8 cellular contexts compared by ENCODE assay signal in the genomic region with DNA sequence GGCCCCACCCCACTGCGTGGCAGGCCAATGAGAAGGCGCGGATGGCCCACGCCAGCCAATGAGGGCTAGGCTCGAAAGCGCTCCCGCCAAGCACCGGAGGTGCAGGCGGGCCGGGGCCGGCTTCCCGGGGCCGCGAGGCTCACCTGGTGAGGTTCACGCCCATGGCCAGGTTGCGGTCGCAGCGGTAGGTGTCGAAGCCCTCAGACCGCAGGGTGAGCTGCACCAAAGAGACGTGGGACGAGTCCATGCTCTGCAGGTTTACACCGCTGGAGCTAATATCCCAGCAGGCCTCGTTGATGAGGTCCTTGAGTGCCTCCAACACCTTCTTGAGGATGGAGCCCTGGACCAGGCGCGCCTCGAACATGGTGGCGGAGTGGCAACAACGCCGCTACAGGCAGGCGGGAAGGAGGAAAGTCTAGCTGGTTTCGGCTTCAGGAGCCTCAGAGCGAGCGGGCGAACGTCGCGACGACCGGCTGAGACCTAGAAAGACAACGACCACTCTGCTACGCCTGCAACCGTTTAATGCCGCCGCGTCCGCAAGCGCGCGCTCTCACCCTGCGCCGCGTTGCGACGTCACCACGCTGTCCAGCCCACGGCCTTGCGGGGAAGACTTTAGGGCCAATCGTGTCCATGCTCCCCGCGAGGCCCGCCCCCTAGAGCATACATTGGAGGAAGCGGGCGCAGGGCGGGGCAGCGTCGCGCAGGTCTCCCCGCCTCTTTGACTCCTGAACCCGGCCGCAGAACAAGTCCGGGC.
DNase-seq lines count a peak whose midpoint lies in the region; ATAC-seq and TF ChIP-seq lines count a peak whose summit lies in the region.

A gene (minus strand): TSS at position 524 of the 754 bp plus-strand sequence. CDS start 160 bp downstream, at position 364.

- TF ChIP-seq CTCF in AG09309 (IDR thresholded peaks at IDR 0.05; ENCODE audit: control insufficient read depth, insufficient read depth, low read depth, low read length, missing control alignments): no peak

- H3K4me3 Mint-ChIP-seq in central memory CD8-positive, alpha-beta T cell: peak within 1 kb of the TSS; percentile 88

- H3K4me1 Mint-ChIP-seq in central memory CD8-positive, alpha-beta T cell: peaks cover 11% of the 10 kb centered on the region

- no peaks in the 10 kb centered on the region for H3K27me3 Mint-ChIP-seq in central memory CD8-positive, alpha-beta T cell

- DNase-seq in AG09309 (ENCODE audit: low read depth) (peak; percentile 83), NCI-H446 (lab: John Stamatoyannopoulos, UW) (peak; percentile 90 to 98), inferior parietal cortex (ENCODE audit: extremely low spot score) (peak; percentile 94)
- peak; percentile 93 for DNase-seq in activated CD4-positive, CD25-positive, alpha-beta regulatory T cell treated with anti-CD3 and anti-CD28 coated beads, Interleukin-2, amount 50 U/mL, for 16 hours (ENCODE audit: low read depth, low spot score)
- DNase-seq in central memory CD8-positive, alpha-beta T cell (ENCODE audit: low spot score in 2 of 2): peak; percentile 85 to 90
- DNase-seq in stimulated activated CD4-positive, alpha-beta T cell treated with anti-CD3 and anti-CD28 coated beads, Interleukin-12 subunit alpha, Interleukin-12 subunit beta, amount 100 ng/mL, for 24 hours (ENCODE audit: low read depth in 2 of 2): peak; percentile 94 to 96

- peak within 1 kb of the TSS; percentile 88 for H3K27ac Mint-ChIP-seq in central memory CD8-positive, alpha-beta T cell (ENCODE audit: low read depth)

- H3K36me3 Mint-ChIP-seq in central memory CD8-positive, alpha-beta T cell (ENCODE audit: insufficient read depth): peaks cover 25% of the 10 kb centered on the region

- peak within 1 kb of the TSS; percentile 69 for H3K4me3 ChIP-seq in AG09309 (ENCODE audit: control insufficient read depth, low read depth, low read length)

- no peaks in the 10 kb centered on the region for H3K9me3 Mint-ChIP-seq in central memory CD8-positive, alpha-beta T cell

- ATAC-seq in GM19025 (IDR thresholded peaks at IDR 0.05; ENCODE audit: low read depth, unreplicated experiment) (peak; percentile 93), HG03342 (IDR thresholded peaks at IDR 0.05; ENCODE audit: unreplicated experiment) (peak; percentile 92)
- peak; percentile 93 for ATAC-seq in central memory CD8-positive, alpha-beta T cell (replicated peaks; ENCODE audit: extremely low read depth, poor library complexity, severe bottlenecking)

Comparison
In these comparisons a context has a peak if more than half of its experiments do, and no peak if none do; other contexts are left out.
1. Peak in every context shown above with its lines: DNase-seq, ATAC-seq and H3K4me3 ChIP-seq.